8 cellular contexts compared by ENCODE assay signal in genomic region chr9:129458663-129459549, GRCh38.
DNase-seq lines count a peak whose midpoint lies in the region; ATAC-seq and TF ChIP-seq lines count a peak whose summit lies in the region.

No MANE protein-coding gene starts in this region.

- H3K4me1 ChIP-seq in right lobe of liver (peaks cover 3 to 32% (median 19%) of the 10 kb centered on the region in 4 donors), stomach (peaks cover 37 to 68% (median 51%) of the 10 kb centered on the region in 4 donors)

- DNase-seq in NCI-H69 (lab: John Stamatoyannopoulos, UW), result peak; percentile 99
- DNase-seq in right lobe of liver, result peak; percentile 54 to 72 (median 66)
- peak; percentile 86 for DNase-seq in stomach
- DNase-seq in NCI-H526 treated with DMSO at 0.1 percent for 48 hours (lab: John Stamatoyannopoulos, UW), result no peak

- no peaks in the 10 kb centered on the region for H3K27me3 ChIP-seq in right lobe of liver
- H3K27me3 ChIP-seq in stomach, result no peaks in the 10 kb centered on the region

- TF ChIP-seq EP300 in stomach (IDR thresholded peaks at IDR 0.05), result no peak

- no peak overlapping the region for H3K4me3 ChIP-seq in right lobe of liver
- H3K4me3 ChIP-seq in stomach, result peak overlapping the region in 2 of 4 donors; percentile 10 to 21

- TF ChIP-seq POLR2A in right lobe of liver (IDR thresholded peaks at IDR 0.05) (no peak), stomach (IDR thresholded peaks at IDR 0.05) (no peak)

- intact Hi-C loops in right lobe of liver (cut with DNase I) (no loop called here), stomach (cut with DNase I; ENCODE audit: low total_unique reads) (no loop called here)

- H3K27ac ChIP-seq in angular gyrus (ENCODE audit: low read depth, low read length), result peak overlapping the region; percentile 93
- peak overlapping the region; percentile 13 to 87 (median 38) for H3K27ac ChIP-seq in right lobe of liver
- peak overlapping the region; percentile 79 to 99 (median 97) for H3K27ac ChIP-seq in stomach

- ATAC-seq in GM21447 (IDR thresholded peaks at IDR 0.05; ENCODE audit: unreplicated experiment) (peak; percentile 13), right lobe of liver (peak in 1 of 4 donors; percentile 2), GM21737 (IDR thresholded peaks at IDR 0.05; ENCODE audit: unreplicated experiment) (no peak), GM18502 (IDR thresholded peaks at IDR 0.05; ENCODE audit: poor library complexity, unreplicated experiment) (no peak)

- H3K36me3 ChIP-seq in right lobe of liver, result no peaks in the 10 kb centered on the region
- H3K36me3 ChIP-seq in stomach, result no peaks in the 10 kb centered on the region

- TF ChIP-seq CTCF in right lobe of liver (IDR thresholded peaks at IDR 0.05) (no peak), stomach (IDR thresholded peaks at IDR 0.05) (no peak)

- H3K9me3 ChIP-seq in right lobe of liver (no peaks in the 10 kb centered on the region), stomach (no peaks in the 10 kb centered on the region)

- 14% methylated on average over 6 of the region's 29 CpGs for WGBS in right lobe of liver (ENCODE audit: insufficient coverage, low coverage, low lambda C conversion rate, missing lambda C conversion rate)
- WGBS in stomach, 5 donors, result 14 to 27% (median 16%) methylated on average over 21 to 29 of the region's 29 CpGs

Comparison
In these comparisons a context has a peak if more than half of its experiments do, and no peak if none do; other contexts are left out.
1. H3K27ac ChIP-seq: peak in every context shown above with its lines; median percentile 97 in stomach; 93 in angular gyrus; 38 in right lobe of liver.